ENCODE assay signal across 1 cellular context in genomic region chr6:83827050-83827449, GRCh38.
TF ChIP-seq lines count a peak whose summit lies in the region.

No MANE protein-coding gene starts in this region.

TF ChIP-seq in WTC11, 78 proteins besides CTCF, POLR2A, EP300 and RAD21:
- TF ChIP-seq NR2C2 (CRISPR knock-in tag; IDR thresholded peaks at IDR 0.05) (no peak), ZNF532 (CRISPR knock-in tag; IDR thresholded peaks at IDR 0.05; ENCODE audit: borderline replicate concordance) (no peak), GTF2I (CRISPR knock-in tag; conservative IDR thresholded peaks at IDR 0.05) (no peak), ZNF121 (CRISPR knock-in tag; IDR thresholded peaks at IDR 0.05) (no peak), AFF4 (CRISPR knock-in tag; IDR thresholded peaks at IDR 0.05; ENCODE audit: borderline replicate concordance) (no peak)
TF ChIP-seq in WTC11: peak in this region for 0.
